In genomic region chr6:2988426-2989331, GRCh38 we compare ENCODE assay signal across 1 cellular context.
A peak's percentile ranks its signal among the peaks of the same experiment; 100 is the strongest.
TF ChIP-seq lines count a peak whose summit lies in the region.

No MANE protein-coding gene starts in this region.

TF ChIP-seq in K562, 482 proteins besides CTCF, POLR2A, EP300 and RAD21 (continued from another document and continues in another):
- TF ChIP-seq, protein P1, sequence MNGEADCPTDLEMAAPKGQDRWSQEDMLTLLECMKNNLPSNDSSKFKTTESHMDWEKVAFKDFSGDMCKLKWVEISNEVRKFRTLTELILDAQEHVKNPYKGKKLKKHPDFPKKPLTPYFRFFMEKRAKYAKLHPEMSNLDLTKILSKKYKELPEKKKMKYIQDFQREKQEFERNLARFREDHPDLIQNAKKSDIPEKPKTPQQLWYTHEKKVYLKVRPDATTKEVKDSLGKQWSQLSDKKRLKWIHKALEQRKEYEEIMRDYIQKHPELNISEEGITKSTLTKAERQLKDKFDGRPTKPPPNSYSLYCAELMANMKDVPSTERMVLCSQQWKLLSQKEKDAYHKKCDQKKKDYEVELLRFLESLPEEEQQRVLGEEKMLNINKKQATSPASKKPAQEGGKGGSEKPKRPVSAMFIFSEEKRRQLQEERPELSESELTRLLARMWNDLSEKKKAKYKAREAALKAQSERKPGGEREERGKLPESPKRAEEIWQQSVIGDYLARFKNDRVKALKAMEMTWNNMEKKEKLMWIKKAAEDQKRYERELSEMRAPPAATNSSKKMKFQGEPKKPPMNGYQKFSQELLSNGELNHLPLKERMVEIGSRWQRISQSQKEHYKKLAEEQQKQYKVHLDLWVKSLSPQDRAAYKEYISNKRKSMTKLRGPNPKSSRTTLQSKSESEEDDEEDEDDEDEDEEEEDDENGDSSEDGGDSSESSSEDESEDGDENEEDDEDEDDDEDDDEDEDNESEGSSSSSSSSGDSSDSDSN (IDR thresholded peaks at IDR 0.05; ENCODE audit: borderline replicate concordance in 1 of 2, low read depth in 2 of 2, low read length in 2 of 2): peak; percentile 51 to 93; a peak in 3 of 4 replicates
- TF ChIP-seq FOXP1 (CRISPR knock-in tag; IDR thresholded peaks at IDR 0.05): peak; percentile 81
- no peak for TF ChIP-seq CCAR2 (IDR thresholded peaks at IDR 0.05; ENCODE audit: low read depth, low read length)
- no peak for TF ChIP-seq ZNF253 (CRISPR knock-in tag; conservative IDR thresholded peaks at IDR 0.05)
- TF ChIP-seq NBN (IDR thresholded peaks at IDR 0.05; ENCODE audit: low read depth): peak; percentile 31
- TF ChIP-seq BRF2 (IDR thresholded peaks at IDR 0.05; ENCODE audit: borderline replicate concordance, insufficient read depth, insufficient read length): no peak
- peak; percentile 83 for TF ChIP-seq HMGN3 (IDR thresholded peaks at IDR 0.05; ENCODE audit: borderline replicate concordance, extremely low read depth, insufficient read length, low read depth, low read length)
- peak; percentile 90 for TF ChIP-seq HMGXB4 (CRISPR knock-in tag; IDR thresholded peaks at IDR 0.05)
- TF ChIP-seq MLX (CRISPR knock-in tag; conservative IDR thresholded peaks at IDR 0.05): 0 out of 4 replicates have a peak, but pooled peaks of 1 of the 2 experiments have one; percentile 37
- no peak for TF ChIP-seq RBM14 (IDR thresholded peaks at IDR 0.05; ENCODE audit: borderline replicate concordance, insufficient read depth, low read depth, low read length)
- TF ChIP-seq, protein P2, sequence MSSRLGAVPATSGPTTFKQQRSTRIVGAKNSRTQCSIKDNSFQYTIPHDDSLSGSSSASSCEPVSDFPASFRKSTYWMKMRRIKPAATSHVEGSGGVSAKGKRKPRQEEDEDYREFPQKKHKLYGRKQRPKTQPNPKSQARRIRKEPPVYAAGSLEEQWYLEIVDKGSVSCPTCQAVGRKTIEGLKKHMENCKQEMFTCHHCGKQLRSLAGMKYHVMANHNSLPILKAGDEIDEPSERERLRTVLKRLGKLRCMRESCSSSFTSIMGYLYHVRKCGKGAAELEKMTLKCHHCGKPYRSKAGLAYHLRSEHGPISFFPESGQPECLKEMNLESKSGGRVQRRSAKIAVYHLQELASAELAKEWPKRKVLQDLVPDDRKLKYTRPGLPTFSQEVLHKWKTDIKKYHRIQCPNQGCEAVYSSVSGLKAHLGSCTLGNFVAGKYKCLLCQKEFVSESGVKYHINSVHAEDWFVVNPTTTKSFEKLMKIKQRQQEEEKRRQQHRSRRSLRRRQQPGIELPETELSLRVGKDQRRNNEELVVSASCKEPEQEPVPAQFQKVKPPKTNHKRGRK (tag; IDR thresholded peaks at IDR 0.05): 0 out of 2 replicates have a peak, but pooled peaks have one; percentile 6
- TF ChIP-seq NR4A1 (CRISPR knock-in tag; IDR thresholded peaks at IDR 0.05): peak; percentile 71; the same call in 1 of the 2 replicates
- TF ChIP-seq NR4A1 (tag; IDR thresholded peaks at IDR 0.05): no peak; the same call in 1 of the 2 replicates
- peak; percentile 79 for TF ChIP-seq SAFB (IDR thresholded peaks at IDR 0.05; ENCODE audit: borderline replicate concordance, low read depth, low read length)
- TF ChIP-seq, protein P3, sequence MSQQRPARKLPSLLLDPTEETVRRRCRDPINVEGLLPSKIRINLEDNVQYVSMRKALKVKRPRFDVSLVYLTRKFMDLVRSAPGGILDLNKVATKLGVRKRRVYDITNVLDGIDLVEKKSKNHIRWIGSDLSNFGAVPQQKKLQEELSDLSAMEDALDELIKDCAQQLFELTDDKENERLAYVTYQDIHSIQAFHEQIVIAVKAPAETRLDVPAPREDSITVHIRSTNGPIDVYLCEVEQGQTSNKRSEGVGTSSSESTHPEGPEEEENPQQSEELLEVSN (IDR thresholded peaks at IDR 0.05; ENCODE audit: borderline replicate concordance in 1 of 2, extremely low read depth in 1 of 2, insufficient read depth in 1 of 2, insufficient read length in 1 of 2, low read depth in 1 of 2, low read length in 1 of 2, poor library complexity in 1 of 2, severe bottlenecking in 1 of 2): peak; percentile 80 to 89
- TF ChIP-seq HCFC1 (IDR thresholded peaks at IDR 0.05; ENCODE audit: low read depth, low read length): peak; percentile 46
- TF ChIP-seq CCNT2 (IDR thresholded peaks at IDR 0.05; ENCODE audit: borderline replicate concordance, extremely low read depth, insufficient read length, low read depth, low read length): peak; percentile 95
- TF ChIP-seq ZNF121 (CRISPR knock-in tag; conservative IDR thresholded peaks at IDR 0.05): 0 out of 2 replicates have a peak, but pooled peaks have one; percentile 37
- TF ChIP-seq NFXL1 (CRISPR knock-in tag; IDR thresholded peaks at IDR 0.05): no peak
- TF ChIP-seq ZNF609 (CRISPR knock-in tag; IDR thresholded peaks at IDR 0.05; ENCODE audit: borderline replicate concordance): 0 out of 2 replicates have a peak, but pooled peaks have one; percentile 17
- TF ChIP-seq, protein P4, sequence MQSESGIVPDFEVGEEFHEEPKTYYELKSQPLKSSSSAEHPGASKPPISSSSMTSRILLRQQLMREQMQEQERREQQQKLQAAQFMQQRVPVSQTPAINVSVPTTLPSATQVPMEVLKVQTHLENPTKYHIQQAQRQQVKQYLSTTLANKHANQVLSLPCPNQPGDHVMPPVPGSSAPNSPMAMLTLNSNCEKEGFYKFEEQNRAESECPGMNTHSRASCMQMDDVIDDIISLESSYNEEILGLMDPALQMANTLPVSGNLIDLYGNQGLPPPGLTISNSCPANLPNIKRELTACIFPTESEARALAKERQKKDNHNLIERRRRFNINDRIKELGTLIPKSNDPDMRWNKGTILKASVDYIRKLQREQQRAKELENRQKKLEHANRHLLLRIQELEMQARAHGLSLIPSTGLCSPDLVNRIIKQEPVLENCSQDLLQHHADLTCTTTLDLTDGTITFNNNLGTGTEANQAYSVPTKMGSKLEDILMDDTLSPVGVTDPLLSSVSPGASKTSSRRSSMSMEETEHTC (IDR thresholded peaks at IDR 0.05): no peak
- TF ChIP-seq NCOR1 (IDR thresholded peaks at IDR 0.05): peak; percentile 44; the same call in 1 of the 2 replicates
- TF ChIP-seq ZFP1 (CRISPR knock-in tag; IDR thresholded peaks at IDR 0.05): peak; percentile 24; the same call in 1 of the 2 replicates
- TF ChIP-seq ZNF280B (CRISPR knock-in tag; IDR thresholded peaks at IDR 0.05): peak; percentile 64; the same call in 1 of the 2 replicates
- 0 out of 2 replicates have a peak, but pooled peaks have one; percentile 0 for TF ChIP-seq RHOXF2B (CRISPR knock-in tag; conservative IDR thresholded peaks at IDR 0.05)
- TF ChIP-seq DACH1 (IDR thresholded peaks at IDR 0.05; ENCODE audit: partially characterized antibody): peak; percentile 68
- peak; percentile 18; the same call in 1 of the 2 replicates for TF ChIP-seq OTX1 (CRISPR knock-in tag; IDR thresholded peaks at IDR 0.05)
- peak; percentile 8 to 10; a peak in 2 of 4 replicates for TF ChIP-seq TBL1XR1 (IDR thresholded peaks at IDR 0.05; ENCODE audit: low read length in 2 of 2)
- no peak for TF ChIP-seq ARHGAP35 (IDR thresholded peaks at IDR 0.05; ENCODE audit: partially characterized antibody)
- 0 out of 2 replicates have a peak, but pooled peaks have one; percentile 27 for TF ChIP-seq ZNF583 (CRISPR knock-in tag; IDR thresholded peaks at IDR 0.05)
- TF ChIP-seq ZNF445 (CRISPR knock-in tag; IDR thresholded peaks at IDR 0.05; ENCODE audit: low read depth): peak; percentile 55; the same call in 1 of the 2 replicates
- peak; percentile 80 for TF ChIP-seq C11orf30 (IDR thresholded peaks at IDR 0.05; ENCODE audit: low read depth)
- TF ChIP-seq, protein P5, sequence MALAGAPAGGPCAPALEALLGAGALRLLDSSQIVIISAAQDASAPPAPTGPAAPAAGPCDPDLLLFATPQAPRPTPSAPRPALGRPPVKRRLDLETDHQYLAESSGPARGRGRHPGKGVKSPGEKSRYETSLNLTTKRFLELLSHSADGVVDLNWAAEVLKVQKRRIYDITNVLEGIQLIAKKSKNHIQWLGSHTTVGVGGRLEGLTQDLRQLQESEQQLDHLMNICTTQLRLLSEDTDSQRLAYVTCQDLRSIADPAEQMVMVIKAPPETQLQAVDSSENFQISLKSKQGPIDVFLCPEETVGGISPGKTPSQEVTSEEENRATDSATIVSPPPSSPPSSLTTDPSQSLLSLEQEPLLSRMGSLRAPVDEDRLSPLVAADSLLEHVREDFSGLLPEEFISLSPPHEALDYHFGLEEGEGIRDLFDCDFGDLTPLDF (CRISPR knock-in tag; IDR thresholded peaks at IDR 0.05): peak; percentile 66
- peak; percentile 58; the same call in 1 of the 2 replicates for TF ChIP-seq ETV1 (tag; conservative IDR thresholded peaks at IDR 0.05; ENCODE audit: low read depth)
- peak; percentile 11; the same call in 1 of the 2 replicates for TF ChIP-seq E2F4 (CRISPR knock-in tag; IDR thresholded peaks at IDR 0.05; ENCODE audit: low read depth)
- TF ChIP-seq YY1 (IDR thresholded peaks at IDR 0.05; ENCODE audit: borderline replicate concordance in 1 of 3, control insufficient read depth in 1 of 3, extremely low read depth in 1 of 3, insufficient read depth in 3 of 3, insufficient read length in 1 of 3, insufficient replicate concordance in 2 of 3, low read depth in 1 of 3, low read length in 2 of 3): peak; percentile 38 to 90 (median 80)
- TF ChIP-seq FOXK2 (conservative IDR thresholded peaks at IDR 0.05 in 1 of 2, IDR thresholded peaks at IDR 0.05 in 1 of 2; ENCODE audit: low read depth in 2 of 2): no peak; a peak in 1 of 4 replicates
- TF ChIP-seq SOX6 (IDR thresholded peaks at IDR 0.05): 0 out of 2 replicates have a peak, but pooled peaks have one; percentile 23
- peak; percentile 97 for TF ChIP-seq RB1 (IDR thresholded peaks at IDR 0.05; ENCODE audit: low read depth)
